In genomic region chr2:118085173-118086023, GRCh38 we compare ENCODE assay signal across 15 cellular contexts. TPM values are rescaled to one million over a fixed set of nuclear protein-coding genes. Genes with fewer than 3 reads are reported as not detected.
DNase-seq lines count a peak whose midpoint lies in the region; ATAC-seq and TF ChIP-seq lines count a peak whose summit lies in the region.
"Had no signal": no experiment of that assay in that cellular context is flagged by ENCODE, and none has a peak within 500 bp of the region (broad histone marks: within the 10 kb centered on the region; RNA-seq: fewer than 3 reads in every experiment).

No MANE protein-coding gene starts in this region.

- no peak for TF ChIP-seq CTCF in HCT116 (IDR thresholded peaks at IDR 0.05 in 2 of 3, conservative IDR thresholded peaks at IDR 0.05 in 1 of 3; ENCODE audit: borderline replicate concordance in 1 of 3, insufficient read depth in 1 of 3, low read depth in 2 of 3, low read length in 2 of 3)
- TF ChIP-seq CTCF in PC-9 (conservative IDR thresholded peaks at IDR 0.05): no peak
- no peak for TF ChIP-seq CTCF in hepatocyte (IDR thresholded peaks at IDR 0.05; ENCODE audit: poor library complexity)
- TF ChIP-seq CTCF in gastroesophageal sphincter (IDR thresholded peaks at IDR 0.05): no peak

- intact Hi-C loops in HCT116 (cut with micrococcal nuclease): no loop called here
- intact Hi-C loops in PC-9 (cut with micrococcal nuclease; ENCODE audit: unreplicated experiment): no loop called here

- ATAC-seq in HCT116: no peak
- no peak for ATAC-seq in HG03521 (IDR thresholded peaks at IDR 0.05; ENCODE audit: unreplicated experiment)
- ATAC-seq in HG03432 (IDR thresholded peaks at IDR 0.05; ENCODE audit: unreplicated experiment): no peak
- no peak for ATAC-seq in gastroesophageal sphincter
- ATAC-seq: K562 had no signal

- 71% methylated on average over 2 of the region's 2 CpGs for WGBS in hepatocyte (ENCODE audit: low lambda C conversion rate, missing lambda C conversion rate)
- 96 to 100% methylated on average over 2 of the region's 2 CpGs for WGBS in gastroesophageal sphincter (ENCODE audit: low coverage in 1 of 2), 2 donors

- DNase-seq in HCT116 (ENCODE audit: low read depth, low spot score) (no peak), PC-9 (peak; percentile 11 to 96), hepatocyte (ENCODE audit: low spot score) (peak; percentile 27), renal cortical epithelial cell (ENCODE audit: low read depth) (peak; percentile 93)
- DNase-seq: CD4-positive, alpha-beta memory T cell; HCEC 1CT; NCI-H187 treated with DMSO at 0.1 percent for 48 hours; NCI-H2171; NCI-H446 treated with DMSO at 0.1 percent for 48 hours; NCI-H774; SHP77 treated with DMSO at 0.1 percent for 48 hours had no signal

- peaks cover 48% of the 10 kb centered on the region for H3F3A ChIP-seq in PC-9 (ENCODE audit: insufficient read depth, low read depth)

- H3K27me3 ChIP-seq in HCT116 (ENCODE audit: insufficient read depth, low read length) (no peaks in the 10 kb centered on the region), PC-9 (ENCODE audit: insufficient read depth, low read depth) (no peaks in the 10 kb centered on the region), hepatocyte (no peaks in the 10 kb centered on the region), gastroesophageal sphincter (peaks cover 5% of the 10 kb centered on the region)

- peaks cover 20% of the 10 kb centered on the region for H3K79me2 ChIP-seq in HCT116 (ENCODE audit: insufficient read depth, low read length)
- peaks cover 21% of the 10 kb centered on the region for H3K79me2 ChIP-seq in PC-9 (ENCODE audit: low read depth)
- H3K79me2 ChIP-seq in hepatocyte: peaks cover 18% of the 10 kb centered on the region

- H3K4me2 ChIP-seq in HCT116 (ENCODE audit: low read length): peak overlapping the region; percentile 22
- H3K4me2 ChIP-seq in PC-9: peak overlapping the region; percentile 88
- peak overlapping the region; percentile 73 for H3K4me2 ChIP-seq in hepatocyte

- POLR2A ChIA-PET in HCT116 (lab: Charles Lee): interaction anchor here (1.1 kb wide), 1 partner anchor 101 kb away, joined by 3 read pairs; no protein-coding TSS in a partner anchor
- POLR2A ChIA-PET in PC-9 (lab: Charles Lee; ENCODE audit: unreplicated experiment): interaction anchor here (0.5 to 0.6 kb wide), 2 partner anchors 38 to 100 kb away, joined by 3 read pairs; no protein-coding TSS in a partner anchor

- H4K20me1 ChIP-seq in HCT116 (ENCODE audit: insufficient read depth): no peaks in the 10 kb centered on the region
- no peaks in the 10 kb centered on the region for H4K20me1 ChIP-seq in PC-9 (ENCODE audit: insufficient read depth)
- H4K20me1 ChIP-seq in hepatocyte (ENCODE audit: insufficient read depth, poor library complexity, severe bottlenecking): no peaks in the 10 kb centered on the region

- no peaks in the 10 kb centered on the region for H3K9me3 ChIP-seq in HCT116 (ENCODE audit: control insufficient read depth in 1 of 2, insufficient read depth in 1 of 2, low read depth in 1 of 2, low read length in 2 of 2)
- no peaks in the 10 kb centered on the region; the same call in 1 of the 2 replicates for H3K9me3 ChIP-seq in PC-9 (ENCODE audit: insufficient read depth, low read depth)
- no peaks in the 10 kb centered on the region for H3K9me3 ChIP-seq in hepatocyte (ENCODE audit: low read depth)
- no peaks in the 10 kb centered on the region for H3K9me3 ChIP-seq in gastroesophageal sphincter

- CTCF ChIA-PET in HCT116 (lab: Charles Lee) (interaction anchor here (0.9 to 1.2 kb wide), 2 partner anchors 39 to 84 kb away, joined by 3 read pairs; no protein-coding TSS in a partner anchor), PC-9 (lab: Charles Lee) (interaction anchor here (0.5 to 2.1 kb wide), 2 partner anchors 37 to 39 kb away, joined by 3 to 6 read pairs; no protein-coding TSS in a partner anchor)

- TF ChIP-seq RAD21 in HCT116 (IDR thresholded peaks at IDR 0.05; ENCODE audit: low read depth): no peak

- H3K27ac ChIP-seq in HCT116 (ENCODE audit: low read depth, low read length) (no peak overlapping the region), PC-9 (peak overlapping the region; percentile 84), hepatocyte (peak overlapping the region; percentile 88), gastroesophageal sphincter (no peak overlapping the region)

- TF ChIP-seq EP300 in gastroesophageal sphincter (IDR thresholded peaks at IDR 0.05): no peak

- no peak overlapping the region for H2AFZ ChIP-seq in HCT116 (ENCODE audit: low read depth, low read length, poor library complexity, severe bottlenecking)
- H2AFZ ChIP-seq in PC-9: no peak overlapping the region
- no peak overlapping the region for H2AFZ ChIP-seq in hepatocyte

- H3K9me2 ChIP-seq in HCT116 (ENCODE audit: insufficient read depth): no peaks in the 10 kb centered on the region
- H3K9me2 ChIP-seq in PC-9 (ENCODE audit: insufficient read depth): no peaks in the 10 kb centered on the region
- no peaks in the 10 kb centered on the region for H3K9me2 ChIP-seq in hepatocyte (replicated peaks; ENCODE audit: insufficient read depth)

- H3K36me3 ChIP-seq in HCT116 (ENCODE audit: control insufficient read depth in 1 of 2, insufficient read depth in 2 of 2, low read length in 2 of 2) (no peaks in the 10 kb centered on the region), PC-9 (ENCODE audit: low read depth) (no peaks in the 10 kb centered on the region), hepatocyte (replicated peaks; ENCODE audit: insufficient read depth, low read depth) (no peaks in the 10 kb centered on the region), gastroesophageal sphincter (no peaks in the 10 kb centered on the region)

- peaks cover 7 to 36% of the 10 kb centered on the region in 2 experiments for H3K4me1 ChIP-seq in HCT116 (ENCODE audit: control insufficient read depth in 1 of 2, insufficient read depth in 2 of 2, low read length in 2 of 2)
- H3K4me1 ChIP-seq in PC-9 (replicated peaks; ENCODE audit: insufficient read depth): peaks cover 69% of the 10 kb centered on the region
- peaks cover 27% of the 10 kb centered on the region for H3K4me1 ChIP-seq in hepatocyte (ENCODE audit: insufficient read depth)
- H3K4me1 ChIP-seq in gastroesophageal sphincter: peaks cover 0 to 24% (median 0%) of the 10 kb centered on the region in 3 donors

- RAD21 ChIA-PET in HCT116 (lab: Charles Lee; ENCODE audit: low non-redundant PET in 1 of 2, low total read pairs in 2 of 2, uncharacterized antibody in 2 of 2, unreplicated experiment in 2 of 2): interaction anchor here in 1 of 2 experiments (0.6 kb wide), 1 partner anchor 271 kb away, joined by 3 read pairs; no protein-coding TSS in a partner anchor

- H3K9ac ChIP-seq in HCT116 (ENCODE audit: low read length): no peak overlapping the region

- no peak for TF ChIP-seq POLR2A in HCT116 (IDR thresholded peaks at IDR 0.05; ENCODE audit: borderline replicate concordance, extremely low read depth, insufficient read depth, insufficient read length)
- TF ChIP-seq POLR2A in gastroesophageal sphincter (IDR thresholded peaks at IDR 0.05): no peak

- H3K4me3 ChIP-seq in HCT116 (replicated peaks in 1 of 2; ENCODE audit: low read depth in 1 of 2, low read length in 2 of 2): no peak overlapping the region
- peak overlapping the region; percentile 12; the same call in 1 of the 2 replicates for H3K4me3 ChIP-seq in PC-9
- no peak overlapping the region for H3K4me3 ChIP-seq in hepatocyte
- no peak overlapping the region for H3K4me3 ChIP-seq in gastroesophageal sphincter
- H3K4me3 ChIP-seq: K562 had no signal

- no TSS peak for BruUV-seq in HCT116 (replicated peaks; lab: Mats Ljungman, UMichigan)
- no TSS peak for BruUV-seq in PC-9 (replicated peaks; lab: Mats Ljungman, UMichigan)

TF ChIP-seq in HCT116, 20 proteins besides CTCF, POLR2A, EP300 and RAD21 (continues in another document):
- no peak for TF ChIP-seq CBX3 (IDR thresholded peaks at IDR 0.05; ENCODE audit: low read depth)
- TF ChIP-seq SRF (IDR thresholded peaks at IDR 0.05; ENCODE audit: low read depth): no peak
- no peak; the same call in 1 of the 2 replicates for TF ChIP-seq CEBPB (IDR thresholded peaks at IDR 0.05; ENCODE audit: low read depth)
- no peak for TF ChIP-seq TCF7L2 (IDR thresholded peaks at IDR 0.05; ENCODE audit: borderline replicate concordance, extremely low read depth, insufficient read depth, insufficient read length)
- TF ChIP-seq SIN3A (IDR thresholded peaks at IDR 0.05; ENCODE audit: low read depth): no peak
- no peak for TF ChIP-seq EZH2phosphoT487 (IDR thresholded peaks at IDR 0.05; ENCODE audit: borderline replicate concordance)
- TF ChIP-seq ZBTB33 (IDR thresholded peaks at IDR 0.05; ENCODE audit: extremely low read depth, insufficient replicate concordance, low read length): no peak

RNA-seq across cellular contexts. Expression of gene INSIG2, which starts 2.9 kb away (rescaled TPM):
- 21.8 TPM for total RNA-seq in HCT116 (2021; ENCODE audit: unreplicated experiment)
- 30.1 and 30.6 TPM in 2 replicates for polyA plus RNA-seq in HCT116 (2012)
- 33.6 and 54.8 TPM in 2 replicates for total RNA-seq in PC-9 (2021)
- 21.5 and 27.3 TPM in 2 replicates for total RNA-seq in hepatocyte
- polyA plus RNA-seq in hepatocyte: 28.1 and 35.3 TPM in 2 replicates
- 20.0 and 35.3 TPM in 2 replicates for total RNA-seq in renal cortical epithelial cell
- 10 to 100 TPM; 10.6 to 18.5 (median 15.5) TPM for total RNA-seq in gastroesophageal sphincter

Comparison
In these comparisons a context has a peak if more than half of its experiments do, and no peak if none do; other contexts are left out.
1. H3K27ac ChIP-seq: peak in PC-9 (single experiment) and hepatocyte (single experiment); none in HCT116 (single experiment) and gastroesophageal sphincter (0 of 4).
2. H3K4me2 ChIP-seq: peak in every context shown above with its lines; median percentile 88 in PC-9; 73 in hepatocyte; 22 in HCT116.